ENCODE assay signal across 13 cellular contexts in the genomic region with DNA sequence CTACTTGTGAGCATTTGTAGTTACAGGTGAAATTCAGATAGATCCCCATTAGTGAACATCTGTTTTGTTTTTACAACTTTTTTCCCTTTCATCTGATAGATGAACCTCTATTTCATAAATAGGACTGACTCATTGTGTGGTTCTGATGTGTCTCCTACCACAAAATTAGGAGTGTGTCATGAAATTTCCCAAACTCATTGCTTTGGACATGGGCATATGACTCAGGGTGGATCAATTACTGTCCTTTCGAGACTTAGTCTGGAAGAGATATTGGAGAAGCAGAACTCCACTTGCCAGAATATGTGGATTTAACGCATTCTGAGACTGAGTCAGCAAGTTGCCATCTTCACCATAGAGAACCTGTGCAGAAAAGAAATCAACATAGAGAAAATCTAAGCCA. TPM values are rescaled to one million over a fixed set of nuclear protein-coding genes. Genes with fewer than 3 reads are reported as not detected.
"Had no signal": no experiment of that assay in that cellular context is flagged by ENCODE, and none has a peak within 500 bp of the region (broad histone marks: within the 10 kb centered on the region; RNA-seq: fewer than 3 reads in every experiment).

No MANE protein-coding gene starts in this region.

- DNase-seq: activated CD4-positive, alpha-beta memory T cell treated with anti-CD3 and anti-CD28 coated beads for 36 hours; activated gamma-delta T cell; activated naive CD8-positive, alpha-beta T cell treated with anti-CD3 and anti-CD28 coated beads for 36 hours; activated T-cell treated with anti-CD3 and anti-CD28 coated beads, Interleukin-2, amount 50 U/mL, for 4 hours; aorta; esophagus squamous epithelium; kidney glomerular epithelial cell; right cardiac atrium; trophoblast cell had no signal

- H3K9me3 ChIP-seq: esophagus squamous epithelium, gastroesophageal sphincter had no signal

- H3K4me3 ChIP-seq: cardiac muscle cell, esophagus squamous epithelium, gastroesophageal sphincter, smooth muscle cell had no signal

- H3K36me3 ChIP-seq: cardiac muscle cell, esophagus squamous epithelium, gastroesophageal sphincter had no signal

- H3K27ac ChIP-seq: cardiac muscle cell, esophagus squamous epithelium, gastroesophageal sphincter, VCaP had no signal

- H3K4me2 ChIP-seq: smooth muscle cell had no signal

- H3K4me1 ChIP-seq: esophagus squamous epithelium, gastroesophageal sphincter had no signal

- H3K27me3 ChIP-seq: cardiac muscle cell, esophagus squamous epithelium, gastroesophageal sphincter had no signal

RNA-seq across cellular contexts. Expression of gene PCDH10, which starts 53.5 kb away (rescaled TPM):
- total RNA-seq: activated CD4-positive, alpha-beta memory T cell treated with anti-CD3 and anti-CD28 coated beads for 36 hours; activated naive CD8-positive, alpha-beta T cell treated with anti-CD3 and anti-CD28 coated beads for 36 hours; activated T-cell treated with anti-CD3 and anti-CD28 coated beads, Interleukin-2, amount 50 U/mL, for 4 hours had no signal
